Comparison of ENCODE assay signal across 8 cellular contexts in genomic region chr11:65887026-65887722, GRCh38. TPM values are rescaled to one million over a fixed set of nuclear protein-coding genes. Genes with fewer than 3 reads are reported as not detected.
DNase-seq lines count a peak whose midpoint lies in the region; ATAC-seq and TF ChIP-seq lines count a peak whose summit lies in the region.

No MANE protein-coding gene starts in this region.

- no peaks in the 10 kb centered on the region for H3K27me3 ChIP-seq in adipocyte (replicated peaks; ENCODE audit: control insufficient read depth, insufficient read depth, low read length)
- no peaks in the 10 kb centered on the region for H3K27me3 ChIP-seq in suprapubic skin

- peak overlapping the region; percentile 29 to 99 (median 98) for H3K27ac Mint-ChIP-seq in immature natural killer cell

- H3K9me3 ChIP-seq in adipocyte (ENCODE audit: control insufficient read depth, low read length) (no peaks in the 10 kb centered on the region), suprapubic skin (no peaks in the 10 kb centered on the region)

- no peaks in the 10 kb centered on the region for H3K9me3 Mint-ChIP-seq in activated T-cell treated with anti-CD3 and anti-CD28 coated beads, Interleukin-2, amount 50 U/mL, for 4 hours
- H3K9me3 Mint-ChIP-seq in immature natural killer cell, result no peaks in the 10 kb centered on the region

- TF ChIP-seq POLR2A in suprapubic skin (IDR thresholded peaks at IDR 0.05), result no peak

- peak overlapping the region; percentile 99 for H3K9ac ChIP-seq in adipocyte (ENCODE audit: low read length)

- no peaks in the 10 kb centered on the region for H3K27me3 Mint-ChIP-seq in activated T-cell treated with anti-CD3 and anti-CD28 coated beads, Interleukin-2, amount 50 U/mL, for 4 hours (ENCODE audit: low read depth)
- H3K27me3 Mint-ChIP-seq in immature natural killer cell (ENCODE audit: low read depth in 3 of 3), result peaks cover 7 to 17% (median 15%) of the 10 kb centered on the region in 3 donors

- peaks cover 16% of the 10 kb centered on the region for H3K36me3 Mint-ChIP-seq in activated T-cell treated with anti-CD3 and anti-CD28 coated beads, Interleukin-2, amount 50 U/mL, for 4 hours (ENCODE audit: insufficient read depth)
- peaks cover 0 to 18% (median 0%) of the 10 kb centered on the region in 3 donors for H3K36me3 Mint-ChIP-seq in immature natural killer cell

- WGBS in suprapubic skin, result 78% methylated on average over 13 of the region's 13 CpGs

- H3K36me3 ChIP-seq in adipocyte (ENCODE audit: control insufficient read depth, insufficient read depth, low read length, severe bottlenecking), result peaks cover 48% of the 10 kb centered on the region
- H3K36me3 ChIP-seq in suprapubic skin, result peaks cover 31% of the 10 kb centered on the region

- no peak for TF ChIP-seq CTCF in suprapubic skin (IDR thresholded peaks at IDR 0.05)

- peak overlapping the region; percentile 95 for H3K27ac ChIP-seq in suprapubic skin

- no peak for DNase-seq in activated T-cell treated with anti-CD3 and anti-CD28 coated beads, Interleukin-2, amount 50 U/mL, for 4 hours
- DNase-seq in activated T-cell treated with anti-CD3 and anti-CD28 coated beads for 4 hours (no peak), adipocyte (ENCODE audit: low read depth) (no peak), immature natural killer cell (no peak), suprapubic skin (ENCODE audit: low spot score in 2 of 2) (no peak), CD1c-positive myeloid dendritic cell (ENCODE audit: extremely low spot score) (no peak), AML-193 (lab: John Stamatoyannopoulos, UW) (no peak)

- H3K4me3 ChIP-seq in adipocyte (ENCODE audit: low read length) (peak overlapping the region; percentile 89), suprapubic skin (peak overlapping the region; percentile 65)

- H3K4me1 ChIP-seq in adipocyte (ENCODE audit: control insufficient read depth, insufficient read depth, low read length) (peaks cover 37% of the 10 kb centered on the region), suprapubic skin (peaks cover 44% of the 10 kb centered on the region)

- H3K4me3 Mint-ChIP-seq in activated T-cell treated with anti-CD3 and anti-CD28 coated beads, Interleukin-2, amount 50 U/mL, for 4 hours, result peak overlapping the region; percentile 96
- H3K4me3 Mint-ChIP-seq in immature natural killer cell, result peak overlapping the region; percentile 84 to 94 (median 92)

- no peak for TF ChIP-seq EP300 in suprapubic skin (IDR thresholded peaks at IDR 0.05)

- peaks cover 39% of the 10 kb centered on the region for H3K4me1 Mint-ChIP-seq in activated T-cell treated with anti-CD3 and anti-CD28 coated beads, Interleukin-2, amount 50 U/mL, for 4 hours (ENCODE audit: low read depth)
- H3K4me1 Mint-ChIP-seq in immature natural killer cell, result peaks cover 68 to 75% of the 10 kb centered on the region in 2 donors

- no peak for ATAC-seq in activated T-cell treated with anti-CD3 and anti-CD28 coated beads, Interleukin-2, amount 50 U/mL, for 4 hours
- no peak for ATAC-seq in HG02571 (IDR thresholded peaks at IDR 0.05; ENCODE audit: unreplicated experiment)

RNA-seq across cellular contexts. Expression of gene FIBP, which starts 1.1 kb away (rescaled TPM):
- total RNA-seq in activated T-cell treated with anti-CD3 and anti-CD28 coated beads, Interleukin-2, amount 50 U/mL, for 4 hours, result 10 to 100 TPM; 72.8 to 86.1 (median 83.9) TPM
- polyA plus RNA-seq in immature natural killer cell, result 100 to 1,000 TPM; 120 to 145 (median 141) TPM
- 10 to 100 TPM; 46.9 to 89.3 (median 74.6) TPM for total RNA-seq in suprapubic skin

RNA-seq across cellular contexts. Expression of gene CCDC85B, which starts 3.3 kb away (rescaled TPM):
- 100 to 1,000 TPM in 1 of 3 donors, 10 to 100 TPM in 2; 77.8 to 116 (median 95.6) TPM for total RNA-seq in activated T-cell treated with anti-CD3 and anti-CD28 coated beads, Interleukin-2, amount 50 U/mL, for 4 hours
- 100 to 1,000 TPM in 2 of 3 donors, 10 to 100 TPM in 1; 62.9 to 159 (median 142) TPM for polyA plus RNA-seq in immature natural killer cell
- total RNA-seq in suprapubic skin, result 10 to 100 TPM; 16.0 to 35.8 (median 28.0) TPM

RNA-seq across cellular contexts. Expression of gene CTSW, which starts 7.5 kb away (rescaled TPM):
- total RNA-seq in activated T-cell treated with anti-CD3 and anti-CD28 coated beads, Interleukin-2, amount 50 U/mL, for 4 hours, result 10 to 100 TPM in 2 of 3 donors, 1 to 10 TPM in 1; 8.4 to 12.3 (median 11.2) TPM
- polyA plus RNA-seq in immature natural killer cell, result 1,000 to 10,000 TPM; 2,066 to 3,052 (median 2,928) TPM
- total RNA-seq in suprapubic skin, result 1 to 10 TPM in 2 of 4 donors, under 1 TPM in 1, not detected in 1; 0.76 to 5.0 (median 1.4) TPM

RNA-seq across cellular contexts. Expression of gene FOSL1, which starts 13.0 kb away (rescaled TPM):
- total RNA-seq in activated T-cell treated with anti-CD3 and anti-CD28 coated beads, Interleukin-2, amount 50 U/mL, for 4 hours, result 10 to 100 TPM; 75.6 to 77.2 (median 76.9) TPM
- polyA plus RNA-seq in immature natural killer cell, result under 1 TPM; 0.13 to 0.30 (median 0.17) TPM
- 100 to 1,000 TPM in 1 of 4 donors, 10 to 100 TPM in 1, 1 to 10 TPM in 2; 5.0 to 118 (median 28.9) TPM for total RNA-seq in suprapubic skin

RNA-seq across cellular contexts. Expression of gene EFEMP2, which starts 14.6 kb away (rescaled TPM):
- total RNA-seq in activated T-cell treated with anti-CD3 and anti-CD28 coated beads, Interleukin-2, amount 50 U/mL, for 4 hours, result 1 to 10 TPM; 1.0 to 2.9 (median 2.0) TPM
- polyA plus RNA-seq in immature natural killer cell, result 1 to 10 TPM; 1.6 to 6.3 (median 3.6) TPM
- 10 to 100 TPM in 3 of 4 donors, 1 to 10 TPM in 1; 7.3 to 22.0 (median 13.0) TPM for total RNA-seq in suprapubic skin
